Comparison of ENCODE assay signal across 12 cellular contexts in genomic region chr15:63986185-63986680, GRCh38.
DNase-seq lines count a peak whose midpoint lies in the region; ATAC-seq, FAIRE-seq and TF ChIP-seq lines count a peak whose summit lies in the region.
"Had no signal": no experiment of that assay in that cellular context is flagged by ENCODE, and none has a peak within 500 bp of the region (broad histone marks: within the 10 kb centered on the region; RNA-seq: fewer than 3 reads in every experiment).

No MANE protein-coding gene starts in this region.

- H3K9me3 Mint-ChIP-seq in activated CD4-positive, alpha-beta T cell treated with anti-CD3 and anti-CD28 coated beads, Interleukin-2, amount 10 ng/mL, durations not matched to agents 24 days and 14 days: no peaks in the 10 kb centered on the region
- H3K9me3 Mint-ChIP-seq: activated T-cell treated with anti-CD3 and anti-CD28 coated beads, Interleukin-2, amount 50 U/mL, for 72 hours had no signal

- CTCF ChIA-PET in GM12878 (lab: Yijun Ruan, JAX): interaction anchor here (1.0 to 9.1 kb wide), 14 partner anchors 10 to 234 kb away, joined by 3 to 93 read pairs (median 14); partner anchors contain the start of gene DAPK2

- ATAC-seq in HG02571 (IDR thresholded peaks at IDR 0.05; ENCODE audit: unreplicated experiment) (peak; percentile 12), GM12878 (peak; percentile 9; the same call in 2 of the 3 replicates), gastrocnemius medialis (no peak), HG03342 (IDR thresholded peaks at IDR 0.05; ENCODE audit: unreplicated experiment) (no peak)
- ATAC-seq: SK-N-SH treated with all-trans-retinoic acid at 6 μM for 48 hours had no signal

- TF ChIP-seq EP300 in GM12878 (IDR thresholded peaks at IDR 0.05; ENCODE audit: borderline replicate concordance in 1 of 2, control insufficient read depth in 1 of 2, low read depth in 2 of 2, low read length in 2 of 2): no peak

- H3K4me3 ChIP-seq in DOHH2 (ENCODE audit: low read length) (no peak overlapping the region), GM12878 (no peak overlapping the region), gastrocnemius medialis (no peak overlapping the region)
- H3K4me3 ChIP-seq: prostate gland had no signal

- H3K4me3 Mint-ChIP-seq in activated CD4-positive, alpha-beta T cell treated with anti-CD3 and anti-CD28 coated beads, Interleukin-2, amount 10 ng/mL, durations not matched to agents 24 days and 14 days: no peak overlapping the region
- H3K4me3 Mint-ChIP-seq: activated T-cell treated with anti-CD3 and anti-CD28 coated beads, Interleukin-2, amount 50 U/mL, for 72 hours had no signal

- no TSS peak for BruUV-seq in GM12878 (replicated peaks; lab: Mats Ljungman, UMichigan)

- no peak for TF ChIP-seq CTCF in DOHH2 (IDR thresholded peaks at IDR 0.05; ENCODE audit: low read depth, low read length, poor library complexity, severe bottlenecking)
- TF ChIP-seq CTCF in GM12878 (IDR thresholded peaks at IDR 0.05 in 2 of 3, conservative IDR thresholded peaks at IDR 0.05 in 1 of 3; ENCODE audit: control insufficient read depth in 2 of 3, extremely low read depth in 1 of 3, insufficient read depth in 1 of 3, low read depth in 3 of 3, low read length in 3 of 3): no peak
- no peak for TF ChIP-seq CTCF in gastrocnemius medialis (IDR thresholded peaks at IDR 0.05 in 4 of 5, conservative IDR thresholded peaks at IDR 0.05 in 1 of 5)

- intact Hi-C loops in GM12878 (cut with micrococcal nuclease; ENCODE audit: unreplicated experiment) (loop anchor here (1.0 to 5.0 kb wide), 6 partner anchors 16 to 154 kb away; partner anchors contain the start of gene HERC1), gastrocnemius medialis (cut with DNase I; ENCODE audit: low total_unique reads) (loop anchor here (2.0 kb wide), 1 partner anchor 17 kb away; no protein-coding TSS in a partner anchor)
- intact Hi-C loops in activated CD4-positive, alpha-beta T cell treated with anti-CD3 and anti-CD28 coated beads, Interleukin-2, amount 10 ng/mL, durations not matched to agents 24 days and 14 days (cut with micrococcal nuclease): loop anchor here (1.0 kb wide), 1 partner anchor 15 kb away; no protein-coding TSS in a partner anchor

- no peaks in the 10 kb centered on the region for H3K27me3 Mint-ChIP-seq in activated CD4-positive, alpha-beta T cell treated with anti-CD3 and anti-CD28 coated beads, Interleukin-2, amount 10 ng/mL, durations not matched to agents 24 days and 14 days

- FAIRE-seq in GM12878 (lab: Jason Lieb, UNC): no peak

- H4K20me1 ChIP-seq in DOHH2 (ENCODE audit: control insufficient read depth, insufficient read depth, low read depth, low read length): no peaks in the 10 kb centered on the region
- H4K20me1 ChIP-seq in GM12878 (ENCODE audit: control insufficient read depth, insufficient read depth): no peaks in the 10 kb centered on the region

- no peak for TF ChIP-seq POLR2A in GM12878 (IDR thresholded peaks at IDR 0.05; ENCODE audit: low read depth, low read length)
- TF ChIP-seq POLR2A in gastrocnemius medialis (IDR thresholded peaks at IDR 0.05): no peak

- H3K36me3 ChIP-seq in DOHH2 (ENCODE audit: control insufficient read depth, low read length): no peaks in the 10 kb centered on the region
- no peaks in the 10 kb centered on the region; a peak in 1 of 4 replicates for H3K36me3 ChIP-seq in GM12878 (ENCODE audit: control insufficient read depth in 2 of 2, insufficient read depth in 2 of 2, low read length in 1 of 2)
- no peaks in the 10 kb centered on the region for H3K36me3 ChIP-seq in gastrocnemius medialis
- H3K36me3 ChIP-seq: BE2C, prostate gland had no signal

- no peaks in the 10 kb centered on the region for H3K9me2 ChIP-seq in DOHH2 (replicated peaks; ENCODE audit: control insufficient read depth, low read length)

- H3K9ac ChIP-seq in GM12878 (ENCODE audit: control insufficient read depth, insufficient read depth, low read length): peak overlapping the region; percentile 59

- peaks cover 45% of the 10 kb centered on the region for H3K4me1 ChIP-seq in DOHH2 (ENCODE audit: control insufficient read depth, low read length)
- peaks cover 71% of the 10 kb centered on the region for H3K4me1 ChIP-seq in GM12878 (ENCODE audit: control insufficient read depth, insufficient read depth, low read length)
- H3K4me1 ChIP-seq in gastrocnemius medialis: peaks cover 78% of the 10 kb centered on the region in 2 donors
- H3K4me1 ChIP-seq: BE2C, prostate gland had no signal

- peak overlapping the region; percentile 43 for H2AFZ ChIP-seq in GM12878 (ENCODE audit: control insufficient read depth, low read depth, low read length)

- H3K27ac ChIP-seq in DOHH2 (ENCODE audit: low read depth, low read length): peak overlapping the region; percentile 11; the same call in 1 of the 2 replicates
- H3K27ac ChIP-seq in GM12878 (ENCODE audit: control insufficient read depth, insufficient read depth): peak overlapping the region; percentile 92
- peak overlapping the region; percentile 93 to 96 (median 94) for H3K27ac ChIP-seq in gastrocnemius medialis
- H3K27ac ChIP-seq: prostate gland had no signal

- no peaks in the 10 kb centered on the region; the same call in 1 of the 2 replicates for H3F3A ChIP-seq in DOHH2 (ENCODE audit: control insufficient read depth, insufficient read depth)

- H3K27ac Mint-ChIP-seq in activated CD4-positive, alpha-beta T cell treated with anti-CD3 and anti-CD28 coated beads, Interleukin-2, amount 10 ng/mL, durations not matched to agents 24 days and 14 days: no peak overlapping the region
- H3K27ac Mint-ChIP-seq: activated T-cell treated with anti-CD3 and anti-CD28 coated beads, Interleukin-2, amount 50 U/mL, for 72 hours had no signal

- in situ Hi-C loops in GM12878 (cut with MboI): no loop called here
- in situ Hi-C loops in gastrocnemius medialis (cut with MboI; ENCODE audit: low sequenced_read_pairs in 4 of 4): no loop called here

- RAD21 ChIA-PET in GM12878 (lab: Charles Lee; ENCODE audit: unreplicated experiment): interaction anchor here (0.7 to 11.2 kb wide), 22 partner anchors 15 to 519 kb away, joined by 3 to 104 read pairs (median 5); partner anchors contain the start of genes DAPK2 and HERC1

- H3K27me3 ChIP-seq in DOHH2 (ENCODE audit: control insufficient read depth, low read length) (no peaks in the 10 kb centered on the region), GM12878 (replicated peaks in 1 of 2; ENCODE audit: control insufficient read depth in 2 of 2, insufficient read depth in 2 of 2, low read length in 1 of 2) (no peaks in the 10 kb centered on the region), gastrocnemius medialis (no peaks in the 10 kb centered on the region)
- H3K27me3 ChIP-seq: BE2C had no signal

- POLR2A ChIA-PET in GM12878 (lab: Charles Lee): interaction anchor here (0.5 to 4.2 kb wide), 9 partner anchors 9 to 234 kb away, joined by 3 to 21 read pairs (median 4); partner anchors contain the start of gene DAPK2

- no peaks in the 10 kb centered on the region for H3K79me2 ChIP-seq in DOHH2 (ENCODE audit: control insufficient read depth, low read length)
- peaks cover 6% of the 10 kb centered on the region for H3K79me2 ChIP-seq in GM12878 (ENCODE audit: control insufficient read depth, insufficient read depth, low read length)

- SMC1A ChIA-PET in GM12878 (lab: Charles Lee; ENCODE audit: uncharacterized antibody, unreplicated experiment): interaction anchor here (0.6 to 6.2 kb wide), 22 partner anchors 13 to 234 kb away, joined by 3 to 66 read pairs (median 4); partner anchors contain the start of genes CIAO2A and DAPK2

- 33% methylated on average over 6 of the region's 6 CpGs for WGBS in GM12878 (ENCODE audit: insufficient coverage, insufficient replicate concordance, low lambda C conversion rate, missing lambda C conversion rate)

- TF ChIP-seq RAD21 in GM12878 (IDR thresholded peaks at IDR 0.05; ENCODE audit: insufficient read depth, low read depth, low read length): no peak

- no peak for DNase-seq in GM12878 (ENCODE audit: low read depth, low spot score)
- no peak for DNase-seq in gastrocnemius medialis
- DNase-seq in GM19238 (ENCODE audit: insufficient read length, low spot score): no peak
- no peak for DNase-seq in activated CD4-positive, alpha-beta T cell treated with anti-CD3 and anti-CD28 coated beads, Interleukin-2, amount 10 ng/mL, durations not matched to agents 24 days and 14 days
- DNase-seq in NCI-H2107 treated with DMSO at 0.1 percent for 48 hours (lab: John Stamatoyannopoulos, UW; ENCODE audit: unreplicated experiment): no peak
- DNase-seq: BE2C had no signal

- H3K9me3 ChIP-seq in DOHH2 (ENCODE audit: control insufficient read depth, insufficient read depth, low read length) (no peaks in the 10 kb centered on the region), GM12878 (replicated peaks; ENCODE audit: control insufficient read depth, insufficient read depth, low read length) (no peaks in the 10 kb centered on the region), gastrocnemius medialis (no peaks in the 10 kb centered on the region)
- H3K9me3 ChIP-seq: BE2C, prostate gland had no signal

- H3K4me2 ChIP-seq in DOHH2 (ENCODE audit: low read length) (peak overlapping the region; percentile 24), GM12878 (ENCODE audit: control insufficient read depth, insufficient read depth) (peak overlapping the region; percentile 73)

- H3K4me1 Mint-ChIP-seq in activated CD4-positive, alpha-beta T cell treated with anti-CD3 and anti-CD28 coated beads, Interleukin-2, amount 10 ng/mL, durations not matched to agents 24 days and 14 days: peaks cover 11% of the 10 kb centered on the region

- H3K36me3 Mint-ChIP-seq in activated CD4-positive, alpha-beta T cell treated with anti-CD3 and anti-CD28 coated beads, Interleukin-2, amount 10 ng/mL, durations not matched to agents 24 days and 14 days (ENCODE audit: low read depth): no peaks in the 10 kb centered on the region

TF ChIP-seq in GM12878, 131 proteins besides CTCF, POLR2A, EP300 and RAD21 (continues in another document):
- TF ChIP-seq CBFB (IDR thresholded peaks at IDR 0.05; ENCODE audit: low read depth) (no peak), FOXK2 (IDR thresholded peaks at IDR 0.05) (no peak), RBBP5 (conservative IDR thresholded peaks at IDR 0.05) (no peak), HSF1 (IDR thresholded peaks at IDR 0.05; ENCODE audit: low read depth, low read length) (no peak), MEF2A (IDR thresholded peaks at IDR 0.05; ENCODE audit: insufficient read depth, low read depth, low read length) (no peak), SMAD1 (IDR thresholded peaks at IDR 0.05; ENCODE audit: low read depth, partially characterized antibody) (no peak), RCOR1 (conservative IDR thresholded peaks at IDR 0.05; ENCODE audit: low read depth, low read length) (no peak)

Comparison
In these comparisons a context has a peak if more than half of its experiments do, and no peak if none do; other contexts are left out.
1. H3K27ac ChIP-seq: peak in every context shown above with its lines; median percentile 94 in gastrocnemius medialis; 92 in GM12878; 11 in DOHH2.
2. ATAC-seq: peak in HG02571 (single experiment) and GM12878 (single experiment); none in gastrocnemius medialis (0 of 2) and HG03342 (single experiment).